30 cellular contexts compared by ENCODE assay signal in the genomic region with DNA sequence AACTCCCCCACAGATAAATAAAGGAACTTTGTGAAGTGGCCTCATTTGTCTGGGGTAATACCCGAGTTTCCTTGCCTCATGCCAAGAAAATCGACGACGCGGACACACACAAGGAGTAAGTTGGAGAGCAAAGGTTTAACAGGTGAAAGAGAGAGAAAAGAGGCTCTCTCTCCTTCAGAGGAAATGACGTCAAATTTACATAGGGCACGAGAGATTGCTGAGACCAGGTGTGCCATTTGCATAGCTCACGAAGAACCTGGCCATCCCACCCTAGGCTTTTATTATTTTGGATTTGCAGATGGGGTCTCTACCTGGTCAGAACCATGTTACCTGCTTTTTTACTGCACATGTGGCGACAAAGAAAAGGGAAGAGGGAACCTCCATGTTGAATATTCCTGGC. TPM values are rescaled to one million over a fixed set of nuclear protein-coding genes. Genes with fewer than 3 reads are reported as not detected.
"Had no signal": no experiment of that assay in that cellular context is flagged by ENCODE, and none has a peak within 500 bp of the region (broad histone marks: within the 10 kb centered on the region; RNA-seq: fewer than 3 reads in every experiment).

No MANE protein-coding gene starts in this region.

- H3K27me3 Mint-ChIP-seq: progenitor cell of endocrine pancreas had no signal

- H3K27me3 ChIP-seq: body of pancreas, cardiac muscle cell, colonic mucosa, ovary had no signal

- H3K4me3 ChIP-seq: adrenal gland, body of pancreas, cardiac muscle cell, colonic mucosa, esophagus squamous epithelium, ovary, thoracic aorta had no signal

- H3K27ac Mint-ChIP-seq: activated naive CD4-positive, alpha-beta T cell treated with anti-CD3 and anti-CD28 coated beads for 36 hours; activated naive CD8-positive, alpha-beta T cell treated with anti-CD3 and anti-CD28 coated beads for 36 hours; naive thymus-derived CD4-positive, alpha-beta T cell; progenitor cell of endocrine pancreas; stimulated activated effector memory CD8-positive, alpha-beta T cell treated with anti-CD3 and anti-CD28 coated beads, Interleukin-12 subunit alpha, Interleukin-12 subunit beta, amount 100 ng/mL, for 72 hours; stimulated activated naive CD8-positive, alpha-beta T cell treated with anti-CD3 and anti-CD28 coated beads, Interleukin-15, Interleukin-2, amounts not matched to agents 100 ng/mL and 50 ng/mL, for 24 hours had no signal

- H3K4me1 ChIP-seq: adrenal gland, body of pancreas, colonic mucosa, esophagus squamous epithelium had no signal

- H3K27ac ChIP-seq: adrenal gland, body of pancreas, cardiac muscle cell, colonic mucosa, epithelial cell of prostate, esophagus squamous epithelium, ovary, thoracic aorta had no signal

- H3K36me3 Mint-ChIP-seq: activated naive CD8-positive, alpha-beta T cell treated with anti-CD3 and anti-CD28 coated beads for 36 hours; naive thymus-derived CD4-positive, alpha-beta T cell; stimulated activated effector memory CD8-positive, alpha-beta T cell treated with anti-CD3 and anti-CD28 coated beads, Interleukin-12 subunit alpha, Interleukin-12 subunit beta, amount 100 ng/mL, for 72 hours had no signal

- H3K4me3 Mint-ChIP-seq: activated naive CD4-positive, alpha-beta T cell treated with anti-CD3 and anti-CD28 coated beads for 36 hours; activated naive CD8-positive, alpha-beta T cell treated with anti-CD3 and anti-CD28 coated beads for 36 hours; naive thymus-derived CD4-positive, alpha-beta T cell; stimulated activated effector memory CD8-positive, alpha-beta T cell treated with anti-CD3 and anti-CD28 coated beads, Interleukin-12 subunit alpha, Interleukin-12 subunit beta, amount 100 ng/mL, for 72 hours; stimulated activated naive CD8-positive, alpha-beta T cell treated with anti-CD3 and anti-CD28 coated beads, Interleukin-15, Interleukin-2, amounts not matched to agents 100 ng/mL and 50 ng/mL, for 24 hours had no signal

- FAIRE-seq: endometrium, kidney, small intestine, urothelium cell line had no signal

- H3K9me3 ChIP-seq: adrenal gland, body of pancreas, colonic mucosa, esophagus squamous epithelium, ovary, thoracic aorta had no signal

- H3K36me3 ChIP-seq: adrenal gland, cardiac muscle cell, colonic mucosa, esophagus squamous epithelium, ovary, thoracic aorta had no signal

- ATAC-seq: body of pancreas; left colon; naive thymus-derived CD4-positive, alpha-beta T cell; sciatic nerve; stimulated activated effector memory CD8-positive, alpha-beta T cell treated with anti-CD3 and anti-CD28 coated beads, Interleukin-12 subunit alpha, Interleukin-12 subunit beta, amount 100 ng/mL, for 72 hours had no signal

- H3K9me3 Mint-ChIP-seq: activated naive CD4-positive, alpha-beta T cell treated with anti-CD3 and anti-CD28 coated beads for 36 hours; activated naive CD8-positive, alpha-beta T cell treated with anti-CD3 and anti-CD28 coated beads for 36 hours; naive thymus-derived CD4-positive, alpha-beta T cell; stimulated activated effector memory CD8-positive, alpha-beta T cell treated with anti-CD3 and anti-CD28 coated beads, Interleukin-12 subunit alpha, Interleukin-12 subunit beta, amount 100 ng/mL, for 72 hours; stimulated activated naive CD8-positive, alpha-beta T cell treated with anti-CD3 and anti-CD28 coated beads, Interleukin-15, Interleukin-2, amounts not matched to agents 100 ng/mL and 50 ng/mL, for 24 hours had no signal

- DNase-seq: activated CD4-positive, alpha-beta T cell treated with anti-CD3 and anti-CD28 coated beads for 4 hours; activated CD4-positive, alpha-beta T cell treated with anti-CD3 and anti-CD28 coated beads, Interleukin-2, amount 50 U/mL, for 4 hours; activated effector memory CD4-positive, alpha-beta T cell treated with Interleukin-2 at 50 U/mL for 16 hours; activated naive CD4-positive, alpha-beta T cell treated with anti-CD3 and anti-CD28 coated beads for 36 hours; activated naive CD8-positive, alpha-beta T cell treated with anti-CD3 and anti-CD28 coated beads for 36 hours; adrenal gland; aorta; body of pancreas; cerebellar nuclear complex; colonic mucosa; effector CD8-positive, alpha-beta T cell; esophagus squamous epithelium; foreskin melanocyte; kidney; left colon; midbrain; naive thymus-derived CD4-positive, alpha-beta T cell; ovary; small intestine; stimulated activated CD4-positive, alpha-beta T cell treated with anti-CD3 and anti-CD28 coated beads, Interleukin-4, amount 100 ng/mL, for 24 hours; trophoblast cell had no signal

- H3K4me1 Mint-ChIP-seq: activated naive CD8-positive, alpha-beta T cell treated with anti-CD3 and anti-CD28 coated beads for 36 hours; naive thymus-derived CD4-positive, alpha-beta T cell; stimulated activated effector memory CD8-positive, alpha-beta T cell treated with anti-CD3 and anti-CD28 coated beads, Interleukin-12 subunit alpha, Interleukin-12 subunit beta, amount 100 ng/mL, for 72 hours had no signal

RNA-seq across cellular contexts. Expression of a gene that starts 49.3 kb away (rescaled TPM):
- polyA plus RNA-seq: naive thymus-derived CD4-positive, alpha-beta T cell had no signal
